22 cellular contexts compared by ENCODE assay signal in genomic region chr4:184958839-184959238, GRCh38. TPM values are rescaled to one million over a fixed set of nuclear protein-coding genes. Genes with fewer than 3 reads are reported as not detected.
"Had no signal": no experiment of that assay in that cellular context is flagged by ENCODE, and none has a peak within 500 bp of the region (broad histone marks: within the 10 kb centered on the region; RNA-seq: fewer than 3 reads in every experiment).

No MANE protein-coding gene starts in this region.

- H3K9me3 ChIP-seq: breast epithelium, psoas muscle, spleen had no signal

- H3K36me3 ChIP-seq: breast epithelium, spleen had no signal

- H3K27ac ChIP-seq: breast epithelium, foreskin keratinocyte, psoas muscle, spleen had no signal

- H3K4me1 Mint-ChIP-seq: activated naive CD8-positive, alpha-beta T cell treated with anti-CD3 and anti-CD28 coated beads, Interleukin-2, amount 50 U/mL, for 24 hours; immature natural killer cell; stimulated activated naive CD8-positive, alpha-beta T cell treated with anti-CD3 and anti-CD28 coated beads, Interleukin-15, amount 100 ng/mL, for 72 hours had no signal

- H3K4me1 ChIP-seq: breast epithelium, foreskin keratinocyte had no signal

- H3K4me3 Mint-ChIP-seq: activated naive CD4-positive, alpha-beta T cell treated with anti-CD3 and anti-CD28 coated beads for 36 hours; activated naive CD8-positive, alpha-beta T cell treated with anti-CD3 and anti-CD28 coated beads, Interleukin-2, amount 50 U/mL, for 24 hours; effector memory CD8-positive, alpha-beta T cell; immature natural killer cell; nephron progenitor cell; stimulated activated naive CD8-positive, alpha-beta T cell treated with anti-CD3 and anti-CD28 coated beads, Interleukin-15, amount 100 ng/mL, for 72 hours had no signal

- DNase-seq: activated CD4-positive, alpha-beta T cell treated with anti-CD3 and anti-CD28 coated beads, Interleukin-2, amount 50 U/mL, for 4 hours; activated CD4-positive, CD25-positive, alpha-beta regulatory T cell treated with anti-CD3 and anti-CD28 coated beads, Interleukin-2, amount 50 U/mL, for 72 hours; activated naive CD4-positive, alpha-beta T cell treated with anti-CD3 and anti-CD28 coated beads for 36 hours; activated naive CD8-positive, alpha-beta T cell treated with anti-CD3 and anti-CD28 coated beads, Interleukin-2, amount 50 U/mL, for 24 hours; activated T-cell treated with anti-CD3 and anti-CD28 coated beads, Interleukin-2, amount 50 U/mL, for 1 hour; dermis blood vessel endothelial cell; effector memory CD8-positive, alpha-beta T cell; foreskin keratinocyte; immature natural killer cell; mesendoderm; nephron progenitor cell; psoas muscle; spleen; stimulated activated naive CD8-positive, alpha-beta T cell treated with anti-CD3 and anti-CD28 coated beads, Interleukin-15, amount 100 ng/mL, for 72 hours had no signal

- H3K27me3 ChIP-seq: breast epithelium, foreskin keratinocyte had no signal

- H3K4me3 ChIP-seq: breast epithelium, psoas muscle, spleen had no signal

- H3K9me3 Mint-ChIP-seq: activated naive CD4-positive, alpha-beta T cell treated with anti-CD3 and anti-CD28 coated beads for 36 hours; activated naive CD8-positive, alpha-beta T cell treated with anti-CD3 and anti-CD28 coated beads, Interleukin-2, amount 50 U/mL, for 24 hours; activated T-helper 2 cell treated with anti-CD3 and anti-CD28 coated beads, Interferon-gamma antibody, Interleukin-2, Interleukin-4, amounts not matched to agents 10 μg/mL and 5 μg/mL and 100 μg/mL, durations not matched to agents 14 hours and 24 hours and 36 hours; effector memory CD8-positive, alpha-beta T cell; stimulated activated naive CD8-positive, alpha-beta T cell treated with anti-CD3 and anti-CD28 coated beads, Interleukin-15, amount 100 ng/mL, for 72 hours had no signal

- H3K36me3 Mint-ChIP-seq: immature natural killer cell had no signal

- H3K27ac Mint-ChIP-seq: activated naive CD4-positive, alpha-beta T cell treated with anti-CD3 and anti-CD28 coated beads for 36 hours; activated naive CD8-positive, alpha-beta T cell treated with anti-CD3 and anti-CD28 coated beads, Interleukin-2, amount 50 U/mL, for 24 hours; activated T-helper 2 cell treated with anti-CD3 and anti-CD28 coated beads, Interferon-gamma antibody, Interleukin-2, Interleukin-4, amounts not matched to agents 10 μg/mL and 5 μg/mL and 100 μg/mL, durations not matched to agents 14 hours and 24 hours and 36 hours; effector memory CD8-positive, alpha-beta T cell; immature natural killer cell; nephron progenitor cell; stimulated activated naive CD8-positive, alpha-beta T cell treated with anti-CD3 and anti-CD28 coated beads, Interleukin-15, amount 100 ng/mL, for 72 hours had no signal

RNA-seq across cellular contexts. Expression of gene HELT, which starts 59.5 kb away (rescaled TPM):
- total RNA-seq: activated naive CD4-positive, alpha-beta T cell treated with anti-CD3 and anti-CD28 coated beads for 36 hours; activated T-helper 2 cell treated with anti-CD3 and anti-CD28 coated beads, Interferon-gamma antibody, Interleukin-2, Interleukin-4, amounts not matched to agents 10 μg/mL and 5 μg/mL and 100 μg/mL, durations not matched to agents 14 hours and 24 hours and 36 hours; aorta; breast epithelium; cerebellum; dermis blood vessel endothelial cell; foreskin keratinocyte; osteoblast; sciatic nerve; spleen; temporal lobe; urinary bladder had no signal
- polyA plus RNA-seq: aorta, foreskin keratinocyte, immature natural killer cell, psoas muscle, urinary bladder had no signal
